Comparison of ENCODE assay signal across 9 cellular contexts in the genomic region with DNA sequence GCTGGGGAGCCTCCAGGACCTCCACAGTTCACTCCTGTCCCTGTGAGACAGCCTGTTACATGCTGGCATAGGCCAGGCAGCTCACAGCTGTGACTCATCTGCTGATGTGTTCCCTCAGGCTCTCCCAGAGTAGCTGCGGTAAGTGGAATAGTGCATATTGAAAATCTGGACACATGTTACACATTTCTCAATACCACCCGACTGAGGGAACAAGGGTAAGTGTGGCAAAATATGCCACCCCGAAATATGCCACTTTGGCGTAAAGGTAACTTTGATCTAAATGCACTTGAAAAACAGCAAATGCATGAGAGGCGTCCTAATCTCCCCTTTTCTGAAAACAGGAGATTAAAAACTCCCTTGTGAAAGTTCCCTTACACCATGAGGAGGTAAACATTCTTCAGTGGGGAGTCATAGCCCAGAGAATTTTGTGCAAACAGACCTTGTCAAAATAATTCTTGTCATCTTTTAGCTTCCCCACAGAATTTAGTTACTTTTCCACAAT.
DNase-seq lines count a peak whose midpoint lies in the region; ATAC-seq and TF ChIP-seq lines count a peak whose summit lies in the region.
"Had no signal": no experiment of that assay in that cellular context is flagged by ENCODE, and none has a peak within 500 bp of the region (broad histone marks: within the 10 kb centered on the region; RNA-seq: fewer than 3 reads in every experiment).

No MANE protein-coding gene starts in this region.

- TF ChIP-seq CTCF in Calu3 (IDR thresholded peaks at IDR 0.05; ENCODE audit: unreplicated experiment) (no peak), fibroblast of mammary gland (conservative IDR thresholded peaks at IDR 0.05; ENCODE audit: control insufficient read depth, insufficient read depth, low read depth, low read length) (no peak), omental fat pad (IDR thresholded peaks at IDR 0.05) (no peak)

- ATAC-seq in omental fat pad (ENCODE audit: low FRiP score) (peak; percentile 100), GM19035 (IDR thresholded peaks at IDR 0.05; ENCODE audit: unreplicated experiment) (no peak), HG02885 (IDR thresholded peaks at IDR 0.05; ENCODE audit: poor library complexity, unreplicated experiment) (no peak)
- ATAC-seq: effector memory CD8-positive, alpha-beta T cell had no signal

- H3K36me3 Mint-ChIP-seq in Calu3 (ENCODE audit: insufficient read depth, unreplicated experiment): no peaks in the 10 kb centered on the region

- intact Hi-C loops in Calu3 (cut with micrococcal nuclease; ENCODE audit: unreplicated experiment): loop anchor here (10.0 kb wide), 2 partner anchors 297 to 457 kb away; no protein-coding TSS in a partner anchor

- no peaks in the 10 kb centered on the region for H3K9me3 Mint-ChIP-seq in Calu3 (ENCODE audit: low read depth, unreplicated experiment)

- peak overlapping the region; percentile 68 for H3K27ac Mint-ChIP-seq in Calu3 (ENCODE audit: unreplicated experiment)
- H3K27ac Mint-ChIP-seq: effector memory CD8-positive, alpha-beta T cell had no signal

- H3K4me3 Mint-ChIP-seq in Calu3 (ENCODE audit: low read depth, unreplicated experiment): peak overlapping the region; percentile 43
- H3K4me3 Mint-ChIP-seq: effector memory CD8-positive, alpha-beta T cell had no signal

- H3K27me3 Mint-ChIP-seq in Calu3 (ENCODE audit: unreplicated experiment): no peaks in the 10 kb centered on the region
- H3K27me3 Mint-ChIP-seq: effector memory CD8-positive, alpha-beta T cell had no signal

- DNase-seq in Calu3 (peak; percentile 64), RPMI7951 (ENCODE audit: low read depth) (peak; percentile 97), fibroblast of mammary gland (ENCODE audit: low read depth) (peak; percentile 95), omental fat pad (ENCODE audit: low spot score) (peak; percentile 33), AML-193 (lab: John Stamatoyannopoulos, UW) (no peak), midbrain (lab: John Stamatoyannopoulos, UW) (no peak)
- DNase-seq: effector memory CD8-positive, alpha-beta T cell had no signal

- BruUV-seq in Calu3 (replicated peaks; lab: Mats Ljungman, UMichigan): no TSS peak

- CTCF ChIA-PET in Calu3 (lab: Charles Lee): interaction anchor here (1.3 to 1.5 kb wide), 2 partner anchors 550 to 558 kb away, joined by 3 to 5 read pairs; a partner anchor contains a TSS

- H3K4me1 Mint-ChIP-seq in Calu3 (ENCODE audit: low read depth, unreplicated experiment): peaks cover 24% of the 10 kb centered on the region

- H3K4me3 ChIP-seq in fibroblast of mammary gland (ENCODE audit: control insufficient read depth, low read depth, low read length): peak overlapping the region; percentile 23

Comparison
In these comparisons a context has a peak if more than half of its experiments do, and no peak if none do; other contexts are left out.
1. DNase-seq: peak in Calu3 (single experiment), RPMI7951 (single experiment), fibroblast of mammary gland (single experiment) and omental fat pad (single experiment); none in AML-193 (0 of 2) and midbrain (single experiment).